Comparison of ENCODE assay signal across 30 cellular contexts in genomic region chr1:4430406-4431404, GRCh38.
"Had no signal": no experiment of that assay in that cellular context is flagged by ENCODE, and none has a peak within 500 bp of the region (broad histone marks: within the 10 kb centered on the region; RNA-seq: fewer than 3 reads in every experiment).

No MANE protein-coding gene starts in this region.

- ATAC-seq: activated CD8-positive, alpha-beta memory T cell treated with anti-CD3 and anti-CD28 coated beads, Interleukin-2, amount 10 ng/mL, durations not matched to agents 7 days and 5 days; activated naive CD8-positive, alpha-beta T cell treated with anti-CD3 and anti-CD28 coated beads, Interleukin-2, amount 50 U/mL, for 24 hours; PC-3 had no signal

- H3K36me3 ChIP-seq: Peyer's patch, WERI-Rb-1 had no signal

- H3K9me3 ChIP-seq: Peyer's patch had no signal

- H3K27me3 ChIP-seq: Peyer's patch had no signal

- H3K4me3 Mint-ChIP-seq: activated CD4-positive, alpha-beta memory T cell treated with anti-CD3 and anti-CD28 coated beads, Interleukin-2, amount 10 ng/mL, durations not matched to agents 7 days and 5 days; activated CD8-positive, alpha-beta memory T cell treated with anti-CD3 and anti-CD28 coated beads, Interleukin-2, amount 10 ng/mL, durations not matched to agents 7 days and 5 days; activated naive CD4-positive, alpha-beta T cell treated with anti-CD3 and anti-CD28 coated beads, Interleukin-2, amount 10 ng/mL, durations not matched to agents 7 days and 5 days; activated naive CD8-positive, alpha-beta T cell; activated naive CD8-positive, alpha-beta T cell treated with anti-CD3 and anti-CD28 coated beads, Interleukin-2, amount 50 U/mL, for 24 hours; brain; IgD-negative memory B cell had no signal

- H3K27ac Mint-ChIP-seq: activated CD4-positive, alpha-beta memory T cell treated with anti-CD3 and anti-CD28 coated beads, Interleukin-2, amount 10 ng/mL, durations not matched to agents 7 days and 5 days; activated CD8-positive, alpha-beta memory T cell treated with anti-CD3 and anti-CD28 coated beads, Interleukin-2, amount 10 ng/mL, durations not matched to agents 7 days and 5 days; activated naive CD4-positive, alpha-beta T cell treated with anti-CD3 and anti-CD28 coated beads, Interleukin-2, amount 10 ng/mL, durations not matched to agents 7 days and 5 days; activated naive CD8-positive, alpha-beta T cell; activated naive CD8-positive, alpha-beta T cell treated with anti-CD3 and anti-CD28 coated beads, Interleukin-2, amount 50 U/mL, for 24 hours; brain; IgD-negative memory B cell had no signal

- H3K4me1 Mint-ChIP-seq: activated CD4-positive, alpha-beta memory T cell treated with anti-CD3 and anti-CD28 coated beads, Interleukin-2, amount 10 ng/mL, durations not matched to agents 7 days and 5 days; activated CD8-positive, alpha-beta memory T cell treated with anti-CD3 and anti-CD28 coated beads, Interleukin-2, amount 10 ng/mL, durations not matched to agents 7 days and 5 days; activated naive CD4-positive, alpha-beta T cell treated with anti-CD3 and anti-CD28 coated beads, Interleukin-2, amount 10 ng/mL, durations not matched to agents 7 days and 5 days; activated naive CD8-positive, alpha-beta T cell treated with anti-CD3 and anti-CD28 coated beads, Interleukin-2, amount 50 U/mL, for 24 hours had no signal

- H3K4me3 ChIP-seq: Peyer's patch had no signal

- H3K27me3 Mint-ChIP-seq: activated CD4-positive, alpha-beta memory T cell treated with anti-CD3 and anti-CD28 coated beads, Interleukin-2, amount 10 ng/mL, durations not matched to agents 7 days and 5 days; activated CD8-positive, alpha-beta memory T cell treated with anti-CD3 and anti-CD28 coated beads, Interleukin-2, amount 10 ng/mL, durations not matched to agents 7 days and 5 days; activated naive CD4-positive, alpha-beta T cell treated with anti-CD3 and anti-CD28 coated beads, Interleukin-2, amount 10 ng/mL, durations not matched to agents 7 days and 5 days; IgD-negative memory B cell had no signal

- DNase-seq: activated CD4-positive, alpha-beta memory T cell treated with anti-CD3 and anti-CD28 coated beads, Interleukin-2, amount 10 ng/mL, durations not matched to agents 7 days and 5 days; activated CD4-positive, alpha-beta T cell treated with anti-CD3 and anti-CD28 coated beads for 1 hour; activated CD4-positive, alpha-beta T cell treated with anti-CD3 and anti-CD28 coated beads for 48 hours; activated CD4-positive, CD25-positive, alpha-beta regulatory T cell; activated CD8-positive, alpha-beta memory T cell treated with anti-CD3 and anti-CD28 coated beads for 24 hours; activated CD8-positive, alpha-beta memory T cell treated with anti-CD3 and anti-CD28 coated beads, Interleukin-2, amount 10 ng/mL, durations not matched to agents 7 days and 5 days; activated CD8-positive, alpha-beta memory T cell treated with anti-CD3 and anti-CD28 coated beads, Interleukin-2, amount 50 U/mL, for 48 hours; activated effector memory CD4-positive, alpha-beta T cell treated with Interleukin-2 at 50 U/mL for 16 hours; activated naive CD4-positive, alpha-beta T cell treated with anti-CD3 and anti-CD28 coated beads, Interleukin-2, amount 10 ng/mL, durations not matched to agents 7 days and 5 days; activated naive CD8-positive, alpha-beta T cell treated with anti-CD3 and anti-CD28 coated beads, Interleukin-2, amount 50 U/mL, for 24 hours; activated T-cell treated with anti-CD3 and anti-CD28 coated beads, Interleukin-2, amount 50 U/mL, for 48 hours; Karpas-422; KBM-7; NCI-H1105; NCI-H1417 treated with DMSO at 0.1 percent for 48 hours; NCI-H187 treated with DMSO at 0.1 percent for 48 hours; NCI-H2081; NCI-H2171 treated with DMSO at 0.1 percent for 48 hours; NCI-H2227 treated with DMSO at 0.1 percent for 48 hours; NCI-H446 treated with DMSO at 0.1 percent for 48 hours; NCI-H524; PC-3; Peyer's patch; RPMI8226; SW 1271; T1000; WERI-Rb-1 had no signal

- H3K36me3 Mint-ChIP-seq: activated CD8-positive, alpha-beta memory T cell treated with anti-CD3 and anti-CD28 coated beads, Interleukin-2, amount 10 ng/mL, durations not matched to agents 7 days and 5 days; activated naive CD4-positive, alpha-beta T cell treated with anti-CD3 and anti-CD28 coated beads, Interleukin-2, amount 10 ng/mL, durations not matched to agents 7 days and 5 days; activated naive CD8-positive, alpha-beta T cell; brain had no signal

- H3K27ac ChIP-seq: Peyer's patch, WERI-Rb-1 had no signal

- H3K4me1 ChIP-seq: Peyer's patch had no signal
